ENCODE assay signal across 19 cellular contexts in genomic region chr16:81595676-81596292, GRCh38.
DNase-seq lines count a peak whose midpoint lies in the region; ATAC-seq and TF ChIP-seq lines count a peak whose summit lies in the region.
"Had no signal": no experiment of that assay in that cellular context is flagged by ENCODE, and none has a peak within 500 bp of the region (broad histone marks: within the 10 kb centered on the region; RNA-seq: fewer than 3 reads in every experiment).

No MANE protein-coding gene starts in this region.

- CTCF ChIA-PET in activated CD4-positive, alpha-beta T cell treated with anti-CD3 and anti-CD28 coated beads, Interleukin-2, amount 10 ng/mL, durations not matched to agents 7 days and 5 days (lab: Charles Lee), result interaction anchor here (0.6 to 0.9 kb wide), 2 partner anchors 12 to 164 kb away, joined by 3 read pairs; no protein-coding TSS in a partner anchor
- CTCF ChIA-PET in HEK293 (lab: Yijun Ruan, JAX), result no interaction called here

- no peak overlapping the region for H3K4me2 ChIP-seq in Karpas-422 (ENCODE audit: low read depth, low read length, poor library complexity, severe bottlenecking)

- H3K9me2 ChIP-seq in Karpas-422 (replicated peaks; ENCODE audit: insufficient read depth, low read length), result no peaks in the 10 kb centered on the region

- peaks cover 1% of the 10 kb centered on the region for H3K36me3 Mint-ChIP-seq in activated CD4-positive, alpha-beta T cell treated with anti-CD3 and anti-CD28 coated beads, Interleukin-2, amount 10 ng/mL, durations not matched to agents 7 days and 5 days (ENCODE audit: low read depth)
- H3K36me3 Mint-ChIP-seq in central memory CD8-positive, alpha-beta T cell (ENCODE audit: insufficient read depth), result peaks cover 2% of the 10 kb centered on the region
- no peaks in the 10 kb centered on the region for H3K36me3 Mint-ChIP-seq in natural killer cell treated with Interleukin-12 subunit alpha and Interleukin-12 subunit beta and Interleukin-15 and Interleukin-18, amount 100 ng/mL, for 72 hours

- H3K9me3 Mint-ChIP-seq in activated CD4-positive, alpha-beta T cell treated with anti-CD3 and anti-CD28 coated beads, Interleukin-2, amount 10 ng/mL, durations not matched to agents 7 days and 5 days, result no peaks in the 10 kb centered on the region
- no peaks in the 10 kb centered on the region for H3K9me3 Mint-ChIP-seq in central memory CD8-positive, alpha-beta T cell
- H3K9me3 Mint-ChIP-seq in natural killer cell treated with Interleukin-12 subunit alpha and Interleukin-12 subunit beta and Interleukin-15 and Interleukin-18, amount 100 ng/mL, for 72 hours, result no peaks in the 10 kb centered on the region
- H3K9me3 Mint-ChIP-seq: activated naive CD8-positive, alpha-beta T cell treated with anti-CD3 and anti-CD28 coated beads, Interleukin-2, amount 10 ng/mL, durations not matched to agents 7 days and 5 days; naive thymus-derived CD4-positive, alpha-beta T cell had no signal

- ATAC-seq in central memory CD8-positive, alpha-beta T cell (replicated peaks; ENCODE audit: extremely low read depth, poor library complexity, severe bottlenecking), result peak; percentile 43
- ATAC-seq in natural killer cell treated with Interleukin-12 subunit alpha and Interleukin-12 subunit beta and Interleukin-15 and Interleukin-18, amount 100 ng/mL, for 72 hours, result peak in 1 of 2 donors; percentile 64
- no peak for ATAC-seq in right cardiac atrium
- ATAC-seq: heart right ventricle; HepG2; lower lobe of right lung; naive thymus-derived CD4-positive, alpha-beta T cell had no signal

- no peak overlapping the region for H2AFZ ChIP-seq in Karpas-422 (ENCODE audit: low read length)

- no peak overlapping the region for H3K9ac ChIP-seq in Karpas-422 (ENCODE audit: low read length)

- no peaks in the 10 kb centered on the region for H3K27me3 Mint-ChIP-seq in activated CD4-positive, alpha-beta T cell treated with anti-CD3 and anti-CD28 coated beads, Interleukin-2, amount 10 ng/mL, durations not matched to agents 7 days and 5 days
- no peaks in the 10 kb centered on the region for H3K27me3 Mint-ChIP-seq in central memory CD8-positive, alpha-beta T cell
- H3K27me3 Mint-ChIP-seq in natural killer cell treated with Interleukin-12 subunit alpha and Interleukin-12 subunit beta and Interleukin-15 and Interleukin-18, amount 100 ng/mL, for 72 hours, result no peaks in the 10 kb centered on the region
- H3K27me3 Mint-ChIP-seq: activated naive CD8-positive, alpha-beta T cell treated with anti-CD3 and anti-CD28 coated beads, Interleukin-2, amount 10 ng/mL, durations not matched to agents 7 days and 5 days; naive thymus-derived CD4-positive, alpha-beta T cell had no signal

- 95% methylated on average over 8 of the region's 8 CpGs for WGBS in right cardiac atrium

- H3K9me3 ChIP-seq in HEK293 (ENCODE audit: control insufficient read depth, insufficient read depth, low read depth, low read length), result no peaks in the 10 kb centered on the region
- H3K9me3 ChIP-seq in Karpas-422 (ENCODE audit: low read length), result no peaks in the 10 kb centered on the region
- H3K9me3 ChIP-seq in right cardiac atrium (ENCODE audit: control insufficient read depth, low read length), result no peaks in the 10 kb centered on the region
- H3K9me3 ChIP-seq: heart right ventricle, lower lobe of right lung, MG63, prostate gland, thyroid gland had no signal

- no peak for TF ChIP-seq POLR2A in erythroblast (IDR thresholded peaks at IDR 0.05; ENCODE audit: low read length)

- peaks cover 6% of the 10 kb centered on the region for H3K4me1 Mint-ChIP-seq in activated CD4-positive, alpha-beta T cell treated with anti-CD3 and anti-CD28 coated beads, Interleukin-2, amount 10 ng/mL, durations not matched to agents 7 days and 5 days
- H3K4me1 Mint-ChIP-seq in central memory CD8-positive, alpha-beta T cell, result peaks cover 67% of the 10 kb centered on the region
- H3K4me1 Mint-ChIP-seq in natural killer cell treated with Interleukin-12 subunit alpha and Interleukin-12 subunit beta and Interleukin-15 and Interleukin-18, amount 100 ng/mL, for 72 hours (ENCODE audit: low read depth in 2 of 2), result peaks cover 36 to 50% of the 10 kb centered on the region in 2 donors

- intact Hi-C loops in right cardiac atrium (cut with DNase I), result no loop called here

- no peak overlapping the region for H3K4me3 Mint-ChIP-seq in activated CD4-positive, alpha-beta T cell treated with anti-CD3 and anti-CD28 coated beads, Interleukin-2, amount 10 ng/mL, durations not matched to agents 7 days and 5 days
- H3K4me3 Mint-ChIP-seq in central memory CD8-positive, alpha-beta T cell, result no peak overlapping the region
- H3K4me3 Mint-ChIP-seq in natural killer cell treated with Interleukin-12 subunit alpha and Interleukin-12 subunit beta and Interleukin-15 and Interleukin-18, amount 100 ng/mL, for 72 hours, result peak overlapping the region; percentile 19
- H3K4me3 Mint-ChIP-seq: activated naive CD8-positive, alpha-beta T cell treated with anti-CD3 and anti-CD28 coated beads, Interleukin-2, amount 10 ng/mL, durations not matched to agents 7 days and 5 days; naive thymus-derived CD4-positive, alpha-beta T cell had no signal

- H3K36me3 ChIP-seq in HEK293 (ENCODE audit: control insufficient read depth in 2 of 2, insufficient read depth in 1 of 2, low read length in 2 of 2) (no peaks in the 10 kb centered on the region), Karpas-422 (ENCODE audit: insufficient read depth, low read length) (no peaks in the 10 kb centered on the region)
- H3K36me3 ChIP-seq: heart right ventricle, lower lobe of right lung, MG63, prostate gland, thyroid gland had no signal

- no peaks in the 10 kb centered on the region for H3K79me2 ChIP-seq in Karpas-422 (ENCODE audit: low read length)

- H3K27me3 ChIP-seq in Karpas-422 (ENCODE audit: low read length) (no peaks in the 10 kb centered on the region), right cardiac atrium (ENCODE audit: control insufficient read depth, insufficient read depth) (no peaks in the 10 kb centered on the region)
- H3K27me3 ChIP-seq: heart right ventricle, MG63, thyroid gland had no signal

- no peak overlapping the region for H3K4me3 ChIP-seq in HEK293 (ENCODE audit: low read depth, low read length)
- no peak overlapping the region for H3K4me3 ChIP-seq in Karpas-422 (ENCODE audit: low read length)
- H3K4me3 ChIP-seq in right cardiac atrium (ENCODE audit: low read length), result no peak overlapping the region
- H3K4me3 ChIP-seq: heart right ventricle, lower lobe of right lung, MG63, prostate gland, thyroid gland had no signal

- DNase-seq in activated CD4-positive, alpha-beta T cell treated with anti-CD3 and anti-CD28 coated beads, Interleukin-2, amount 10 ng/mL, durations not matched to agents 7 days and 5 days, result no peak
- no peak for DNase-seq in activated CD4-positive, alpha-beta T cell treated with anti-CD3 and anti-CD28 coated beads for 4 hours
- DNase-seq in central memory CD8-positive, alpha-beta T cell (ENCODE audit: low spot score in 2 of 2), result no peak
- no peak for DNase-seq in natural killer cell treated with Interleukin-12 subunit alpha and Interleukin-12 subunit beta and Interleukin-15 and Interleukin-18, amount 100 ng/mL, for 72 hours (ENCODE audit: low spot score)
- DNase-seq in Karpas-422 (no peak), right cardiac atrium (no peak), erythroblast (lab: John Stamatoyannopoulos, UW) (no peak)
- DNase-seq: activated CD4-positive, CD25-positive, alpha-beta regulatory T cell; activated naive CD8-positive, alpha-beta T cell treated with anti-CD3 and anti-CD28 coated beads, Interleukin-2, amount 10 ng/mL, durations not matched to agents 7 days and 5 days; heart right ventricle; lower lobe of right lung; MG63; naive thymus-derived CD4-positive, alpha-beta T cell; NCI-H1436 treated with DMSO at 0.1 percent for 48 hours; NCI-H2171 treated with DMSO at 0.1 percent for 48 hours; thyroid gland had no signal

- POLR2A ChIA-PET in activated CD4-positive, alpha-beta T cell treated with anti-CD3 and anti-CD28 coated beads, Interleukin-2, amount 10 ng/mL, durations not matched to agents 7 days and 5 days (lab: Charles Lee), result no interaction called here
- POLR2A ChIA-PET in HEK293 (lab: Yijun Ruan, JAX), result no interaction called here

- H3K27ac ChIP-seq in HEK293 (ENCODE audit: extremely low read depth, low read depth, low read length) (no peak overlapping the region), Karpas-422 (ENCODE audit: low read length) (no peak overlapping the region), right cardiac atrium (ENCODE audit: low read length) (no peak overlapping the region)
- H3K27ac ChIP-seq: heart right ventricle, lower lobe of right lung, prostate gland, thyroid gland had no signal

- H3K27ac Mint-ChIP-seq in activated CD4-positive, alpha-beta T cell treated with anti-CD3 and anti-CD28 coated beads, Interleukin-2, amount 10 ng/mL, durations not matched to agents 7 days and 5 days, result peak overlapping the region; percentile 14
- H3K27ac Mint-ChIP-seq in central memory CD8-positive, alpha-beta T cell (ENCODE audit: low read depth), result peak overlapping the region; percentile 76
- H3K27ac Mint-ChIP-seq in natural killer cell treated with Interleukin-12 subunit alpha and Interleukin-12 subunit beta and Interleukin-15 and Interleukin-18, amount 100 ng/mL, for 72 hours, result peak overlapping the region; percentile 69 to 85
- H3K27ac Mint-ChIP-seq: activated naive CD8-positive, alpha-beta T cell treated with anti-CD3 and anti-CD28 coated beads, Interleukin-2, amount 10 ng/mL, durations not matched to agents 7 days and 5 days had no signal

- no peak for TF ChIP-seq CTCF in HEK293 (tag by site-specific recombination; IDR thresholded peaks at IDR 0.05)

- H4K20me1 ChIP-seq in Karpas-422 (ENCODE audit: insufficient read depth, low read depth, low read length), result peaks cover 25% of the 10 kb centered on the region; the same call in 1 of the 2 replicates

- H3K4me1 ChIP-seq in HEK293 (ENCODE audit: control insufficient read depth, insufficient read depth, low read length), result peaks cover 7% of the 10 kb centered on the region; the same call in 1 of the 2 replicates
- H3K4me1 ChIP-seq in Karpas-422 (ENCODE audit: low read length), result no peaks in the 10 kb centered on the region
- H3K4me1 ChIP-seq in right cardiac atrium (ENCODE audit: control insufficient read depth, insufficient read depth, low read length), result peaks cover 2% of the 10 kb centered on the region

TF ChIP-seq in HEK293, 187 proteins besides CTCF, POLR2A, EP300 and RAD21 (continues in another document):
- TF ChIP-seq PRDM1 (tag by site-specific recombination; IDR thresholded peaks at IDR 0.05), result 0 out of 2 replicates have a peak, but pooled peaks have one; percentile 43
- no peak for TF ChIP-seq ZNF660 (tag by site-specific recombination; IDR thresholded peaks at IDR 0.05)
- TF ChIP-seq ZNF146 (tag by site-specific recombination; IDR thresholded peaks at IDR 0.05), result 0 out of 2 replicates have a peak, but pooled peaks have one; percentile 50
- no peak for TF ChIP-seq ZNF560 (tag by site-specific recombination; IDR thresholded peaks at IDR 0.05; ENCODE audit: borderline replicate concordance)
- TF ChIP-seq ZNF624 (tag by site-specific recombination; IDR thresholded peaks at IDR 0.05), result no peak

Comparison
In these comparisons a context has a peak if more than half of its experiments do, and no peak if none do; other contexts are left out.
1. H3K27ac Mint-ChIP-seq: peak in every context shown above with its lines; median percentile 77 in natural killer cell treated with Interleukin-12 subunit alpha and Interleukin-12 subunit beta and Interleukin-15 and Interleukin-18, amount 100 ng/mL, for 72 hours; 76 in central memory CD8-positive, alpha-beta T cell; 14 in activated CD4-positive, alpha-beta T cell treated with anti-CD3 and anti-CD28 coated beads, Interleukin-2, amount 10 ng/mL, durations not matched to agents 7 days and 5 days.